ENCODE assay signal across 8 cellular contexts in genomic region chr2:42141687-42142475, GRCh38. TPM values are rescaled to one million over a fixed set of nuclear protein-coding genes. Genes with fewer than 3 reads are reported as not detected.
DNase-seq lines count a peak whose midpoint lies in the region; ATAC-seq and TF ChIP-seq lines count a peak whose summit lies in the region.

No MANE protein-coding gene starts in this region.

- TF ChIP-seq CTCF in cardiac fibroblast (IDR thresholded peaks at IDR 0.05; ENCODE audit: low read depth, low read length), result no peak

- H3K4me3 Mint-ChIP-seq in stimulated activated effector memory CD8-positive, alpha-beta T cell treated with anti-CD3 and anti-CD28 coated beads, Interleukin-12 subunit alpha, Interleukin-12 subunit beta, amount 100 ng/mL, for 72 hours, result peak overlapping the region; percentile 53

- H3K9me3 Mint-ChIP-seq in stimulated activated effector memory CD8-positive, alpha-beta T cell treated with anti-CD3 and anti-CD28 coated beads, Interleukin-12 subunit alpha, Interleukin-12 subunit beta, amount 100 ng/mL, for 72 hours, result no peaks in the 10 kb centered on the region

- DNase-seq in COLO829 (ENCODE audit: low spot score), result peak; percentile 92
- DNase-seq in LHCN-M2 (ENCODE audit: low read depth), result peak; percentile 94
- DNase-seq in SK-MEL-5 (ENCODE audit: low read depth, low spot score), result peak; percentile 100
- DNase-seq in cardiac fibroblast (ENCODE audit: low read depth in 2 of 2), result peak; percentile 94 to 97
- peak; percentile 42 for DNase-seq in kidney glomerular epithelial cell (lab: John Stamatoyannopoulos, UW)
- DNase-seq in stimulated activated effector memory CD8-positive, alpha-beta T cell treated with anti-CD3 and anti-CD28 coated beads, Interleukin-12 subunit alpha, Interleukin-12 subunit beta, amount 100 ng/mL, for 72 hours (ENCODE audit: low spot score in 2 of 2), result no peak

- no peaks in the 10 kb centered on the region for H3K36me3 Mint-ChIP-seq in stimulated activated effector memory CD8-positive, alpha-beta T cell treated with anti-CD3 and anti-CD28 coated beads, Interleukin-12 subunit alpha, Interleukin-12 subunit beta, amount 100 ng/mL, for 72 hours

- peak; percentile 67 for ATAC-seq in stimulated activated effector memory CD8-positive, alpha-beta T cell treated with anti-CD3 and anti-CD28 coated beads, Interleukin-12 subunit alpha, Interleukin-12 subunit beta, amount 100 ng/mL, for 72 hours
- ATAC-seq in GM21360 (IDR thresholded peaks at IDR 0.05; ENCODE audit: unreplicated experiment) (no peak), GM21723 (IDR thresholded peaks at IDR 0.05; ENCODE audit: unreplicated experiment) (no peak)

- H3K27ac Mint-ChIP-seq in stimulated activated effector memory CD8-positive, alpha-beta T cell treated with anti-CD3 and anti-CD28 coated beads, Interleukin-12 subunit alpha, Interleukin-12 subunit beta, amount 100 ng/mL, for 72 hours, result peak overlapping the region; percentile 64

- H3K4me1 Mint-ChIP-seq in stimulated activated effector memory CD8-positive, alpha-beta T cell treated with anti-CD3 and anti-CD28 coated beads, Interleukin-12 subunit alpha, Interleukin-12 subunit beta, amount 100 ng/mL, for 72 hours, result peaks cover 25% of the 10 kb centered on the region

- peak overlapping the region in 1 of 2 donors; percentile 39 for H3K4me3 ChIP-seq in cardiac fibroblast (replicated peaks in 1 of 2; ENCODE audit: low read depth in 2 of 2, low read length in 2 of 2)

- in situ Hi-C loops in SK-MEL-5 (cut with HindIII; ENCODE audit: low pct_unique_long_range_greater_than_20kb, low sequenced_read_pairs), result no loop called here

RNA-seq across cellular contexts. Expression of gene EML4, which starts 27.3 kb away (rescaled TPM):
- total RNA-seq in LHCN-M2 (2014; rRNA removed), result 39.9 and 48.9 TPM in 2 replicates
- 16.5 TPM for polyA plus RNA-seq in LHCN-M2 (2012)
- total RNA-seq in SK-MEL-5 (2014; rRNA removed; shearing (Covaris generic)), result 78.4 and 81.7 TPM in 2 replicates
- polyA plus RNA-seq in SK-MEL-5 (2015; cell fraction: cytosol; rRNA removed), result 55.3 and 74.0 TPM in 2 replicates
- polyA plus RNA-seq in SK-MEL-5 (2015; cell fraction: nucleus; rRNA removed), result 163 and 189 TPM in 2 replicates

Comparison
In these comparisons a context has a peak if more than half of its experiments do, and no peak if none do; other contexts are left out.
1. DNase-seq: peak in COLO829 (single experiment), LHCN-M2 (single experiment), SK-MEL-5 (single experiment), cardiac fibroblast (2 of 2) and kidney glomerular epithelial cell (single experiment); none in stimulated activated effector memory CD8-positive, alpha-beta T cell treated with anti-CD3 and anti-CD28 coated beads, Interleukin-12 subunit alpha, Interleukin-12 subunit beta, amount 100 ng/mL, for 72 hours (0 of 2).